Comparison of ENCODE assay signal across 16 cellular contexts in genomic region chr22:35643991-35644390, GRCh38. TPM values are rescaled to one million over a fixed set of nuclear protein-coding genes. Genes with fewer than 3 reads are reported as not detected.
DNase-seq lines count a peak whose midpoint lies in the region; ATAC-seq, FAIRE-seq and TF ChIP-seq lines count a peak whose summit lies in the region.
"Had no signal": no experiment of that assay in that cellular context is flagged by ENCODE, and none has a peak within 500 bp of the region (broad histone marks: within the 10 kb centered on the region; RNA-seq: fewer than 3 reads in every experiment).

No MANE protein-coding gene starts in this region.

- TF ChIP-seq CTCF in coronary artery (IDR thresholded peaks at IDR 0.05) (no peak), osteocyte (IDR thresholded peaks at IDR 0.05) (no peak), WTC11 (IDR thresholded peaks at IDR 0.05) (no peak), osteoblast (IDR thresholded peaks at IDR 0.05; ENCODE audit: extremely low read depth, low read depth, low read length) (no peak)

- peak overlapping the region in 1 of 3 donors; percentile 23 for H3K27ac Mint-ChIP-seq in CD4-positive, CD25-positive, alpha-beta regulatory T cell
- no peak overlapping the region for H3K27ac Mint-ChIP-seq in osteocyte (ENCODE audit: unreplicated experiment)
- no peak overlapping the region for H3K27ac Mint-ChIP-seq in WTC11

- no peak overlapping the region for H2AFZ ChIP-seq in osteoblast (ENCODE audit: low read length)

- peaks cover 5 to 16% (median 14%) of the 10 kb centered on the region in 4 donors for H3K4me1 Mint-ChIP-seq in CD4-positive, CD25-positive, alpha-beta regulatory T cell
- H3K4me1 Mint-ChIP-seq in osteocyte (ENCODE audit: unreplicated experiment) (peaks cover 29% of the 10 kb centered on the region), WTC11 (peaks cover 35% of the 10 kb centered on the region)

- no peak for DNase-seq in CD4-positive, CD25-positive, alpha-beta regulatory T cell
- DNase-seq in GM12891 (ENCODE audit: insufficient read length, low spot score) (no peak), coronary artery (ENCODE audit: low spot score) (peak; percentile 28), osteocyte (ENCODE audit: extremely low spot score, unreplicated experiment) (peak; percentile 51), AG20443 (ENCODE audit: low spot score) (no peak), WTC11 (ENCODE audit: low spot score) (no peak), osteoblast (ENCODE audit: insufficient read length, low spot score, missing footprints) (no peak)
- DNase-seq: BE2C; CD8-positive, alpha-beta memory T cell; DND-41; GF-D8; KBM-7; NCI-H1105 treated with DMSO at 0.1 percent for 48 hours; NCI-H187 treated with DMSO at 0.1 percent for 48 hours; NCI-H774 had no signal

- peaks cover 18% of the 10 kb centered on the region for H3K4me1 ChIP-seq in CD4-positive, CD25-positive, alpha-beta regulatory T cell (ENCODE audit: control insufficient read depth, insufficient read depth, low read length, poor library complexity, severe bottlenecking)
- peaks cover 23% of the 10 kb centered on the region for H3K4me1 ChIP-seq in osteoblast (ENCODE audit: insufficient read depth, low read length)
- H3K4me1 ChIP-seq: BE2C had no signal

- H3K36me3 Mint-ChIP-seq in CD4-positive, CD25-positive, alpha-beta regulatory T cell, result peaks cover 3% of the 10 kb centered on the region
- H3K36me3 Mint-ChIP-seq in osteocyte (ENCODE audit: unreplicated experiment) (no peaks in the 10 kb centered on the region), WTC11 (no peaks in the 10 kb centered on the region)

- no peak for ATAC-seq in CD4-positive, CD25-positive, alpha-beta regulatory T cell (ENCODE audit: low read depth in 2 of 2)
- ATAC-seq in WTC11, result no peak

- no peaks in the 10 kb centered on the region for H3K27me3 ChIP-seq in CD4-positive, CD25-positive, alpha-beta regulatory T cell (ENCODE audit: control insufficient read depth, insufficient read depth, low read length)
- H3K27me3 ChIP-seq in osteoblast (ENCODE audit: insufficient read depth, low read length), result no peaks in the 10 kb centered on the region
- H3K27me3 ChIP-seq: BE2C had no signal

- no peak for TF ChIP-seq POLR2A in GM12891 (IDR thresholded peaks at IDR 0.05; ENCODE audit: low read depth, low read length)

- peak; percentile 35 for FAIRE-seq in GM12891 (lab: Jason Lieb, UNC)

- H3K36me3 ChIP-seq in CD4-positive, CD25-positive, alpha-beta regulatory T cell (ENCODE audit: control insufficient read depth, insufficient read depth, low read length), result no peaks in the 10 kb centered on the region
- H3K36me3 ChIP-seq in osteoblast (ENCODE audit: insufficient read depth, low read length), result no peaks in the 10 kb centered on the region
- H3K36me3 ChIP-seq: BE2C had no signal

- CTCF ChIA-PET in WTC11 (lab: Charles Lee), result interaction anchor here (2.4 kb wide), 1 partner anchor 12 kb away, joined by 8 read pairs; no protein-coding TSS in a partner anchor

- H3K27me3 Mint-ChIP-seq in CD4-positive, CD25-positive, alpha-beta regulatory T cell, result no peaks in the 10 kb centered on the region
- H3K27me3 Mint-ChIP-seq in osteocyte (ENCODE audit: unreplicated experiment) (no peaks in the 10 kb centered on the region), WTC11 (ENCODE audit: low read depth) (no peaks in the 10 kb centered on the region)
- H3K27me3 Mint-ChIP-seq: CD8-positive, alpha-beta memory T cell had no signal

- H3K9me3 Mint-ChIP-seq in CD4-positive, CD25-positive, alpha-beta regulatory T cell, result peaks cover 0 to 3% (median 0%) of the 10 kb centered on the region in 7 donors
- H3K9me3 Mint-ChIP-seq in osteocyte (ENCODE audit: unreplicated experiment) (no peaks in the 10 kb centered on the region), WTC11 (no peaks in the 10 kb centered on the region)
- H3K9me3 Mint-ChIP-seq: CD8-positive, alpha-beta memory T cell had no signal

- H3K79me2 ChIP-seq in osteoblast (ENCODE audit: insufficient read depth, low read length), result peaks cover 8% of the 10 kb centered on the region

- no peak overlapping the region for H3K27ac ChIP-seq in CD4-positive, CD25-positive, alpha-beta regulatory T cell (ENCODE audit: insufficient read depth, low read length, poor library complexity, severe bottlenecking)
- H3K27ac ChIP-seq in coronary artery (no peak overlapping the region), osteoblast (ENCODE audit: low read depth, low read length) (no peak overlapping the region)

- no peaks in the 10 kb centered on the region for H3K9me3 ChIP-seq in CD4-positive, CD25-positive, alpha-beta regulatory T cell (ENCODE audit: control insufficient read depth in 2 of 2, low read length in 2 of 2)
- no peaks in the 10 kb centered on the region for H3K9me3 ChIP-seq in osteoblast (ENCODE audit: low read depth, low read length)
- H3K9me3 ChIP-seq: BE2C had no signal

- peak overlapping the region in 3 of 4 donors; percentile 28 to 68 (median 42) for H3K4me3 Mint-ChIP-seq in CD4-positive, CD25-positive, alpha-beta regulatory T cell
- H3K4me3 Mint-ChIP-seq in osteocyte (ENCODE audit: unreplicated experiment) (no peak overlapping the region), WTC11 (no peak overlapping the region)

- H4K20me1 ChIP-seq in osteoblast (ENCODE audit: insufficient read depth, low read length), result no peaks in the 10 kb centered on the region

- POLR2A ChIA-PET in WTC11 (lab: Charles Lee), result interaction anchor here (0.7 kb wide), 1 partner anchor 41 kb away, joined by 6 read pairs; no protein-coding TSS in a partner anchor

- H3K4me3 ChIP-seq in CD4-positive, CD25-positive, alpha-beta regulatory T cell (ENCODE audit: low read depth, low read length), result no peak overlapping the region
- H3K4me3 ChIP-seq in coronary artery (no peak overlapping the region), osteoblast (ENCODE audit: insufficient read depth, low read length) (no peak overlapping the region)

- H3K4me2 ChIP-seq in osteoblast (ENCODE audit: insufficient read depth, low read length), result no peak overlapping the region

TF ChIP-seq in GM12891, 5 proteins besides CTCF, POLR2A, EP300 and RAD21:
- TF ChIP-seq PAX5 (IDR thresholded peaks at IDR 0.05; ENCODE audit: insufficient read depth, low read length, severe bottlenecking), result no peak
- no peak for TF ChIP-seq SPI1 (IDR thresholded peaks at IDR 0.05; ENCODE audit: low read depth, low read length)
- TF ChIP-seq POU2F2 (IDR thresholded peaks at IDR 0.05; ENCODE audit: low read depth, low read length), result no peak

TF ChIP-seq in WTC11, 78 proteins besides CTCF, POLR2A, EP300 and RAD21 (continues in another document):
- TF ChIP-seq NFATC4 (CRISPR knock-in tag; IDR thresholded peaks at IDR 0.05), result no peak
- no peak for TF ChIP-seq TP53 (CRISPR knock-in tag; IDR thresholded peaks at IDR 0.05)
- TF ChIP-seq CDX4 (CRISPR knock-in tag; IDR thresholded peaks at IDR 0.05; ENCODE audit: borderline replicate concordance), result no peak
- no peak for TF ChIP-seq ETV6 (CRISPR knock-in tag; IDR thresholded peaks at IDR 0.05)
- no peak for TF ChIP-seq RELA (CRISPR knock-in tag; IDR thresholded peaks at IDR 0.05; ENCODE audit: borderline replicate concordance)
- TF ChIP-seq NFE2L1 (CRISPR knock-in tag; IDR thresholded peaks at IDR 0.05), result no peak
- TF ChIP-seq EMX1 (CRISPR knock-in tag; IDR thresholded peaks at IDR 0.05), result no peak
- no peak for TF ChIP-seq CREM (CRISPR knock-in tag; IDR thresholded peaks at IDR 0.05)
- TF ChIP-seq FOXK1 (CRISPR knock-in tag; IDR thresholded peaks at IDR 0.05), result no peak
- no peak for TF ChIP-seq ZNF281 (CRISPR knock-in tag; IDR thresholded peaks at IDR 0.05)
- TF ChIP-seq ZNF416 (CRISPR knock-in tag; IDR thresholded peaks at IDR 0.05), result no peak
- no peak for TF ChIP-seq GTF2I (CRISPR knock-in tag; conservative IDR thresholded peaks at IDR 0.05)

RNA-seq across cellular contexts. Expression of gene APOL6, which starts 4.3 kb away (rescaled TPM):
- 71.9 TPM for total RNA-seq in CD4-positive, CD25-positive, alpha-beta regulatory T cell
- 10 to 100 TPM; 17.8 to 22.1 (median 20.1) TPM for polyA plus RNA-seq in CD4-positive, CD25-positive, alpha-beta regulatory T cell
- 3.2 TPM for polyA plus RNA-seq in GM12891 (2012; ENCODE audit: low read depth, missing spikeins)
- total RNA-seq in osteocyte (11.8 and 14.3 TPM in 2 replicates), WTC11 (2021) (0.17 to 0.27 TPM (median 0.21 TPM) in 3 replicates), osteoblast (40.7 and 51.8 TPM in 2 replicates)

RNA-seq across cellular contexts. Expression of gene MB, which starts 26.9 kb away (rescaled TPM):
- not detected for total RNA-seq in CD4-positive, CD25-positive, alpha-beta regulatory T cell
- not detected for polyA plus RNA-seq in CD4-positive, CD25-positive, alpha-beta regulatory T cell
- polyA plus RNA-seq in GM12891 (2012; ENCODE audit: low read depth, missing spikeins), result 0.23 TPM
- total RNA-seq in osteocyte, result not detected in 2 replicates
- total RNA-seq in WTC11 (2021), result 0.50 to 1.0 TPM (median 0.60 TPM) in 3 replicates
- 0.36 TPM in 1 of 2 replicates, not detected in the other for total RNA-seq in osteoblast
- total RNA-seq: H4 had no signal
- polyA plus RNA-seq: CD8-positive, alpha-beta memory T cell had no signal

Comparison
In these comparisons a context has a peak if more than half of its experiments do, and no peak if none do; other contexts are left out.
1. DNase-seq: peak in coronary artery (single experiment) and osteocyte (single experiment); none in CD4-positive, CD25-positive, alpha-beta regulatory T cell (0 of 3), GM12891 (single experiment), AG20443 (single experiment), WTC11 (single experiment) and osteoblast (single experiment).
2. H3K4me3 Mint-ChIP-seq: peak in CD4-positive, CD25-positive, alpha-beta regulatory T cell (3 of 4); none in osteocyte (single experiment) and WTC11 (single experiment).
3. RNA of gene APOL6, which starts 4.3 kb away (total RNA-seq): 71.9 TPM in CD4-positive, CD25-positive, alpha-beta regulatory T cell (single experiment), 40.7 to 51.8 TPM in osteoblast and 11.8 to 14.3 TPM in osteocyte; 0.17 to 0.27 TPM in WTC11; every median in the first group is over 10 times any median in the second.